ENCODE assay signal across 8 cellular contexts in the genomic region with DNA sequence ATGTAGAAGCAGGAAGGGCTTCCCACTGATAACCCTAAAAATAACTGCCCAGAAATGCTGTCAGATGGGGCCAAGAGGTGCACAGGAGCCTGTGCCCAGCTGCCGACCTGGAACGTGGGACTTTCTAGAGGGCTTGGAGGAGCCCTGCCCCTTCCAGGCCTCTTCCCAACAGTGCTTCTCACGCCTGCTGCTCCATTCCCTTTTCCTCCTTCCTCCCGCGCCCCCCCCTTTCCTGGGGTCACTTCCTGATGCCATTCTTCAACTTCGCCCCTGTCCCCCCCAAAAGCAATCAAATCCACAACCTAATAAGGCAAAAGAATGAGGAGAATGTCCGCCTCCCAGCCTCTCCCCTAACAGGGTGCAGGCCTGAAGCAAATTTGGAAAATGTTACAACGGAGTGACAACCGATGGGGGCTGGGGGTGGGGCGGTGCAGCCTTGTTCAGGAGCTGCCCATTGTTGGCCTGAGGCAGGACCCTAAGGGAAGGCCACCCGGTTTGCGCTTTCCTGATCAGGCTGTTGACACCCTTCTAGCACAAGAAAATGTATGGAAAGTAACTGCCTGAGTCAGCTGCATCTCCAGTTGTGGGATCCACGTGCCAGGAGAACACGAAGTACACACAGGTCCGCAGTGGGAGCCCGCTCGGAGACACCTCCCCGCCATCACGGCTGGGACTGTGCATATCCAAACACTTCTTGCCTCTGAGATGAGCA. TPM values are rescaled to one million over a fixed set of nuclear protein-coding genes. Genes with fewer than 3 reads are reported as not detected.
DNase-seq lines count a peak whose midpoint lies in the region; ATAC-seq, FAIRE-seq and TF ChIP-seq lines count a peak whose summit lies in the region.

No MANE protein-coding gene starts in this region.

- H3K36me3 Mint-ChIP-seq in astrocyte (ENCODE audit: low read depth, unreplicated experiment) = peaks cover 17% of the 10 kb centered on the region
- peaks cover 0 to 4% (median 3%) of the 10 kb centered on the region in 3 donors for H3K36me3 Mint-ChIP-seq in immature natural killer cell

- WGBS in spleen, 5 donors = 52 to 64% (median 56%) methylated on average over 19 of the region's 19 CpGs

- POLR2A ChIA-PET in HCT116 (lab: Charles Lee) = interaction anchor here (0.6 kb wide), 1 partner anchor 19 kb away, joined by 4 read pairs; a partner anchor contains a TSS

- TF ChIP-seq POLR2A in HCT116 (IDR thresholded peaks at IDR 0.05; ENCODE audit: borderline replicate concordance, extremely low read depth, insufficient read depth, insufficient read length) = no peak
- TF ChIP-seq POLR2A in spleen (IDR thresholded peaks at IDR 0.05) = no peak

- H3K4me1 Mint-ChIP-seq in astrocyte (ENCODE audit: low read depth, unreplicated experiment) (peaks cover 91% of the 10 kb centered on the region), immature natural killer cell (peaks cover 97 to 98% of the 10 kb centered on the region in 2 donors)

- H3K79me2 ChIP-seq in HCT116 (ENCODE audit: insufficient read depth, low read length) = peaks cover 100% of the 10 kb centered on the region
- H3K79me2 ChIP-seq in astrocyte (ENCODE audit: insufficient read depth, low read length) = peaks cover 98% of the 10 kb centered on the region

- DNase-seq in HCT116 (ENCODE audit: low read depth, low spot score) = no peak
- peak; percentile 64 for DNase-seq in astrocyte (ENCODE audit: low read depth)
- no peak for DNase-seq in immature natural killer cell
- peak; percentile 78 for DNase-seq in spleen
- DNase-seq in NCI-H187 treated with DMSO at 0.1 percent for 48 hours (lab: John Stamatoyannopoulos, UW) = no peak

- H3K27ac ChIP-seq in HCT116 (ENCODE audit: low read depth, low read length) = peak overlapping the region; percentile 40
- peak overlapping the region; percentile 86 for H3K27ac ChIP-seq in astrocyte (ENCODE audit: low read depth, low read length)
- H3K27ac ChIP-seq in spleen = peak overlapping the region; percentile 82 to 94 (median 92)

- no TSS peak for BruUV-seq in HCT116 (replicated peaks; lab: Mats Ljungman, UMichigan)

- H3K36me3 ChIP-seq in HCT116 (ENCODE audit: control insufficient read depth in 1 of 2, insufficient read depth in 2 of 2, low read length in 2 of 2) = peaks cover 7 to 16% of the 10 kb centered on the region in 2 experiments; a peak in 2 of 4 replicates
- H3K36me3 ChIP-seq in astrocyte (ENCODE audit: insufficient read depth, low read length) = peaks cover 3% of the 10 kb centered on the region
- H3K36me3 ChIP-seq in spleen = peaks cover 0 to 21% (median 0%) of the 10 kb centered on the region in 6 donors

- RAD21 ChIA-PET in HCT116 (lab: Charles Lee; ENCODE audit: low non-redundant PET in 1 of 2, low total read pairs in 2 of 2, uncharacterized antibody in 2 of 2, unreplicated experiment in 2 of 2) = no interaction called here

- H3K9me3 ChIP-seq in HCT116 (ENCODE audit: control insufficient read depth in 1 of 2, insufficient read depth in 1 of 2, low read depth in 1 of 2, low read length in 2 of 2) = no peaks in the 10 kb centered on the region
- H3K9me3 ChIP-seq in astrocyte (ENCODE audit: insufficient read depth, low read depth, low read length) = no peaks in the 10 kb centered on the region
- H3K9me3 ChIP-seq in spleen = no peaks in the 10 kb centered on the region

- H3K9ac ChIP-seq in HCT116 (ENCODE audit: low read length) (peak overlapping the region; percentile 26), astrocyte (ENCODE audit: low read length) (peak overlapping the region; percentile 77)

- TF ChIP-seq RAD21 in HCT116 (IDR thresholded peaks at IDR 0.05; ENCODE audit: low read depth) = no peak

- intact Hi-C loops in HCT116 (cut with micrococcal nuclease) = no loop called here
- intact Hi-C loops in spleen (cut with DNase I; ENCODE audit: low total_unique reads) = no loop called here

- H3K9me2 ChIP-seq in HCT116 (ENCODE audit: insufficient read depth) = no peaks in the 10 kb centered on the region

- peak overlapping the region; percentile 25 for H3K4me2 ChIP-seq in HCT116 (ENCODE audit: low read length)
- peak overlapping the region; percentile 70 for H3K4me2 ChIP-seq in astrocyte (ENCODE audit: low read length)

- H3K27ac Mint-ChIP-seq in astrocyte (ENCODE audit: unreplicated experiment) (peak overlapping the region; percentile 99), immature natural killer cell (peak overlapping the region; percentile 92 to 99 (median 98))

- H3K4me3 ChIP-seq in HCT116 (replicated peaks in 1 of 2; ENCODE audit: low read depth in 1 of 2, low read length in 2 of 2) (no peak overlapping the region), astrocyte (ENCODE audit: insufficient read depth, low read depth, low read length) (no peak overlapping the region), spleen (peak overlapping the region in 1 of 8 donors; percentile 34)

- H3K4me3 Mint-ChIP-seq in astrocyte (ENCODE audit: unreplicated experiment) (peak overlapping the region; percentile 70), immature natural killer cell (peak overlapping the region; percentile 63 to 87 (median 86))

- H3K27me3 ChIP-seq in HCT116 (ENCODE audit: insufficient read depth, low read length) (no peaks in the 10 kb centered on the region), astrocyte (ENCODE audit: insufficient read depth, low read length) (no peaks in the 10 kb centered on the region), spleen (replicated peaks in 1 of 7) (no peaks in the 10 kb centered on the region)

- peaks cover 14% of the 10 kb centered on the region; the same call in 1 of the 2 replicates for H4K20me1 ChIP-seq in HCT116 (ENCODE audit: insufficient read depth)
- H4K20me1 ChIP-seq in astrocyte (ENCODE audit: insufficient read depth, low read length) = peaks cover 86% of the 10 kb centered on the region

- FAIRE-seq in astrocyte (lab: Jason Lieb, UNC) = no peak

- ATAC-seq in HCT116 (no peak), GM18909 (IDR thresholded peaks at IDR 0.05; ENCODE audit: poor library complexity, unreplicated experiment) (no peak), GM21447 (IDR thresholded peaks at IDR 0.05; ENCODE audit: unreplicated experiment) (no peak), HG02623 (IDR thresholded peaks at IDR 0.05; ENCODE audit: unreplicated experiment) (no peak)

- H3K9me3 Mint-ChIP-seq in astrocyte (ENCODE audit: unreplicated experiment) = no peaks in the 10 kb centered on the region
- no peaks in the 10 kb centered on the region for H3K9me3 Mint-ChIP-seq in immature natural killer cell

- H2AFZ ChIP-seq in HCT116 (ENCODE audit: low read depth, low read length, poor library complexity, severe bottlenecking) (no peak overlapping the region), astrocyte (ENCODE audit: low read depth, low read length) (no peak overlapping the region)

- H3K4me1 ChIP-seq in HCT116 (ENCODE audit: control insufficient read depth in 1 of 2, insufficient read depth in 2 of 2, low read length in 2 of 2) (peaks cover 78 to 95% of the 10 kb centered on the region in 2 experiments), astrocyte (ENCODE audit: insufficient read depth, low read length) (peaks cover 87% of the 10 kb centered on the region), spleen (peaks cover 83 to 100% (median 100%) of the 10 kb centered on the region in 6 donors)

- H3K27me3 Mint-ChIP-seq in astrocyte (ENCODE audit: low read depth, unreplicated experiment) (no peaks in the 10 kb centered on the region), immature natural killer cell (ENCODE audit: low read depth in 3 of 3) (peaks cover 8 to 17% (median 15%) of the 10 kb centered on the region in 3 donors)

- CTCF ChIA-PET in HCT116 (lab: Charles Lee) = no interaction called here

- TF ChIP-seq CTCF in HCT116 (IDR thresholded peaks at IDR 0.05 in 2 of 3, conservative IDR thresholded peaks at IDR 0.05 in 1 of 3; ENCODE audit: borderline replicate concordance in 1 of 3, insufficient read depth in 1 of 3, low read depth in 2 of 3, low read length in 2 of 3) (no peak), astrocyte (IDR thresholded peaks at IDR 0.05; ENCODE audit: insufficient read depth, low read depth, low read length) (no peak), spleen (IDR thresholded peaks at IDR 0.05 in 8 of 11, conservative IDR thresholded peaks at IDR 0.05 in 3 of 11) (no peak)

TF ChIP-seq in HCT116, 20 proteins besides CTCF, POLR2A, EP300 and RAD21:
- TF ChIP-seq YY1 (IDR thresholded peaks at IDR 0.05; ENCODE audit: extremely low read depth, insufficient replicate concordance, low read depth, low read length) (no peak), EGR1 (IDR thresholded peaks at IDR 0.05; ENCODE audit: low read depth) (no peak), JUND (IDR thresholded peaks at IDR 0.05) (no peak), EZH2 (IDR thresholded peaks at IDR 0.05) (no peak), ZNF274 (IDR thresholded peaks at IDR 0.05; ENCODE audit: low read depth, low read length) (no peak), ZFX (IDR thresholded peaks at IDR 0.05) (no peak), SP1 (IDR thresholded peaks at IDR 0.05; ENCODE audit: low read depth) (no peak)
- TF ChIP-seq, protein P1, sequence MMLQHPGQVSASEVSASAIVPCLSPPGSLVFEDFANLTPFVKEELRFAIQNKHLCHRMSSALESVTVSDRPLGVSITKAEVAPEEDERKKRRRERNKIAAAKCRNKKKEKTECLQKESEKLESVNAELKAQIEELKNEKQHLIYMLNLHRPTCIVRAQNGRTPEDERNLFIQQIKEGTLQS (IDR thresholded peaks at IDR 0.05) = no peak

RNA-seq across cellular contexts. Expression of a gene that starts 18.7 kb away (rescaled TPM):
- 651 TPM for total RNA-seq in HCT116 (2021; ENCODE audit: unreplicated experiment)
- polyA plus RNA-seq in HCT116 (2012) = 635 and 727 TPM in 2 replicates
- 805 and 879 TPM in 2 replicates for total RNA-seq in astrocyte
- 10 to 100 TPM in 2 of 3 donors, 1 to 10 TPM in 1; 8.5 to 68.3 (median 17.4) TPM for polyA plus RNA-seq in immature natural killer cell
- total RNA-seq in spleen = 100 to 1,000 TPM; 360 to 621 (median 487) TPM
- 100 to 1,000 TPM in 1 of 3 donors, 10 to 100 TPM in 2; 39.3 to 185 (median 51.2) TPM for polyA plus RNA-seq in spleen

RNA-seq across cellular contexts. Expression of a gene that starts 47.1 kb away (rescaled TPM):
- total RNA-seq in HCT116 (2021; ENCODE audit: unreplicated experiment) (313 TPM), astrocyte (222 and 229 TPM in 2 replicates), spleen (100 to 1,000 TPM; 232 to 538 (median 244) TPM)
- 474 and 485 TPM in 2 replicates for polyA plus RNA-seq in HCT116 (2012)
- polyA plus RNA-seq in immature natural killer cell (100 to 1,000 TPM; 338 to 456 (median 383) TPM), spleen (100 to 1,000 TPM; 276 to 365 (median 328) TPM)

RNA-seq across cellular contexts. Expression of a gene that starts 48.4 kb away (rescaled TPM):
- total RNA-seq in HCT116 (2021; ENCODE audit: unreplicated experiment) (9.1 TPM), astrocyte (0.87 and 1.7 TPM in 2 replicates), spleen (100 to 1,000 TPM in 4 of 7 donors, 10 to 100 TPM in 3; 58.2 to 163 (median 122) TPM)
- 2.1 and 2.2 TPM in 2 replicates for polyA plus RNA-seq in HCT116 (2012)
- polyA plus RNA-seq in immature natural killer cell (10 to 100 TPM; 52.1 to 98.1 (median 67.0) TPM), spleen (100 to 1,000 TPM in 2 of 3 donors, 10 to 100 TPM in 1; 81.3 to 161 (median 153) TPM)

Comparison
In these comparisons a context has a peak if more than half of its experiments do, and no peak if none do; other contexts are left out.
1. DNase-seq: peak in astrocyte (single experiment) and spleen (single experiment); none in HCT116 (single experiment), immature natural killer cell (0 of 3) and NCI-H187 treated with DMSO at 0.1 percent for 48 hours (single experiment).
2. H3K27ac ChIP-seq: peak in every context shown above with its lines; median percentile 92 in spleen; 86 in astrocyte; 40 in HCT116.